1 cellular context compared by ENCODE assay signal in genomic region chr14:23148596-23149249, GRCh38.
TF ChIP-seq lines count a peak whose summit lies in the region.

No MANE protein-coding gene starts in this region.

TF ChIP-seq in K562, 482 proteins besides CTCF, POLR2A, EP300 and RAD21:
- TF ChIP-seq, protein P1, sequence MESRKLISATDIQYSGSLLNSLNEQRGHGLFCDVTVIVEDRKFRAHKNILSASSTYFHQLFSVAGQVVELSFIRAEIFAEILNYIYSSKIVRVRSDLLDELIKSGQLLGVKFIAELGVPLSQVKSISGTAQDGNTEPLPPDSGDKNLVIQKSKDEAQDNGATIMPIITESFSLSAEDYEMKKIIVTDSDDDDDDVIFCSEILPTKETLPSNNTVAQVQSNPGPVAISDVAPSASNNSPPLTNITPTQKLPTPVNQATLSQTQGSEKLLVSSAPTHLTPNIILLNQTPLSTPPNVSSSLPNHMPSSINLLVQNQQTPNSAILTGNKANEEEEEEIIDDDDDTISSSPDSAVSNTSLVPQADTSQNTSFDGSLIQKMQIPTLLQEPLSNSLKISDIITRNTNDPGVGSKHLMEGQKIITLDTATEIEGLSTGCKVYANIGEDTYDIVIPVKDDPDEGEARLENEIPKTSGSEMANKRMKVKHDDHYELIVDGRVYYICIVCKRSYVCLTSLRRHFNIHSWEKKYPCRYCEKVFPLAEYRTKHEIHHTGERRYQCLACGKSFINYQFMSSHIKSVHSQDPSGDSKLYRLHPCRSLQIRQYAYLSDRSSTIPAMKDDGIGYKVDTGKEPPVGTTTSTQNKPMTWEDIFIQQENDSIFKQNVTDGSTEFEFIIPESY (CRISPR knock-in tag; IDR thresholded peaks at IDR 0.05), result 0 out of 2 replicates have a peak, but pooled peaks have one; percentile 33
- peak; percentile 26 for TF ChIP-seq RBM25 (IDR thresholded peaks at IDR 0.05; ENCODE audit: low read depth, low read length, severe bottlenecking)
- no peak for TF ChIP-seq MXI1 (IDR thresholded peaks at IDR 0.05; ENCODE audit: low read depth, low read length)
